22 cellular contexts compared by ENCODE assay signal in genomic region chr12:105878964-105879363, GRCh38.
"Had no signal": no experiment of that assay in that cellular context is flagged by ENCODE, and none has a peak within 500 bp of the region (broad histone marks: within the 10 kb centered on the region; RNA-seq: fewer than 3 reads in every experiment).

No MANE protein-coding gene starts in this region.

- H3K36me3 ChIP-seq: adrenal gland, ascending aorta, brain microvascular endothelial cell, left lung, neutrophil, upper lobe of left lung had no signal

- DNase-seq: activated CD4-positive, alpha-beta T cell treated with anti-CD3 and anti-CD28 coated beads, Interleukin-2, amount 10 ng/mL, durations not matched to agents 7 days and 5 days; activated CD4-positive, CD25-positive, alpha-beta regulatory T cell treated with anti-CD3 and anti-CD28 coated beads, Interleukin-2, amount 50 U/mL, for 72 hours; activated CD8-positive, alpha-beta memory T cell treated with anti-CD3 and anti-CD28 coated beads, Interleukin-2, amount 10 ng/mL, durations not matched to agents 7 days and 5 days; activated CD8-positive, alpha-beta T cell treated with anti-CD3 and anti-CD28 coated beads for 36 hours; activated T-cell treated with anti-CD3 and anti-CD28 coated beads for 4 hours; adrenal gland; brain microvascular endothelial cell; left lung; natural killer cell; right cardiac atrium; stimulated activated CD4-positive, alpha-beta T cell treated with anti-CD3 and anti-CD28 coated beads, Interleukin-4, amount 100 ng/mL, for 4 hours; stimulated activated naive CD8-positive, alpha-beta T cell treated with anti-CD3 and anti-CD28 coated beads, Interleukin-15, Interleukin-2, amounts not matched to agents 100 U/mL and 50 U/mL, for 24 hours; T-cell; upper lobe of left lung had no signal

- H3K27ac Mint-ChIP-seq: activated CD4-positive, alpha-beta T cell treated with anti-CD3 and anti-CD28 coated beads, Interleukin-2, amount 10 ng/mL, durations not matched to agents 7 days and 5 days; activated CD8-positive, alpha-beta memory T cell treated with anti-CD3 and anti-CD28 coated beads, Interleukin-2, amount 10 ng/mL, durations not matched to agents 7 days and 5 days; activated CD8-positive, alpha-beta T cell treated with anti-CD3 and anti-CD28 coated beads for 36 hours; activated naive CD8-positive, alpha-beta T cell; natural killer cell; T-cell; T-helper 2 cell treated with Interferon-gamma antibody and Interleukin-4, amounts not matched to agents 5 μg/mL and 100 μg/mL, for 36 hours had no signal

- H3K36me3 Mint-ChIP-seq: activated CD8-positive, alpha-beta memory T cell treated with anti-CD3 and anti-CD28 coated beads, Interleukin-2, amount 10 ng/mL, durations not matched to agents 7 days and 5 days; activated naive CD8-positive, alpha-beta T cell; natural killer cell; T-cell had no signal

- H3K4me3 Mint-ChIP-seq: activated CD4-positive, alpha-beta T cell treated with anti-CD3 and anti-CD28 coated beads, Interleukin-2, amount 10 ng/mL, durations not matched to agents 7 days and 5 days; activated CD8-positive, alpha-beta memory T cell treated with anti-CD3 and anti-CD28 coated beads, Interleukin-2, amount 10 ng/mL, durations not matched to agents 7 days and 5 days; activated CD8-positive, alpha-beta T cell treated with anti-CD3 and anti-CD28 coated beads for 36 hours; activated naive CD8-positive, alpha-beta T cell; central memory CD8-positive, alpha-beta T cell; natural killer cell; T-cell; T-helper 2 cell treated with Interferon-gamma antibody and Interleukin-4, amounts not matched to agents 5 μg/mL and 100 μg/mL, for 36 hours had no signal

- H3K4me1 ChIP-seq: adrenal gland, left lung, parathyroid adenoma, upper lobe of left lung had no signal

- H3K4me1 Mint-ChIP-seq: activated CD4-positive, alpha-beta T cell treated with anti-CD3 and anti-CD28 coated beads, Interleukin-2, amount 10 ng/mL, durations not matched to agents 7 days and 5 days; activated CD8-positive, alpha-beta memory T cell treated with anti-CD3 and anti-CD28 coated beads, Interleukin-2, amount 10 ng/mL, durations not matched to agents 7 days and 5 days; central memory CD8-positive, alpha-beta T cell; natural killer cell; T-cell had no signal

- H2AFZ ChIP-seq: parathyroid adenoma had no signal

- H3K27me3 ChIP-seq: adrenal gland, ascending aorta, brain microvascular endothelial cell, left lung, neutrophil, upper lobe of left lung had no signal

- H3K4me3 ChIP-seq: adrenal gland, ascending aorta, left lung, lung, upper lobe of left lung had no signal

- H3K27me3 Mint-ChIP-seq: activated CD4-positive, alpha-beta T cell treated with anti-CD3 and anti-CD28 coated beads, Interleukin-2, amount 10 ng/mL, durations not matched to agents 7 days and 5 days; activated naive CD8-positive, alpha-beta T cell; central memory CD8-positive, alpha-beta T cell had no signal

- H3K79me2 ChIP-seq: parathyroid adenoma had no signal

- H3K9me3 ChIP-seq: adrenal gland, ascending aorta, left lung, neutrophil, upper lobe of left lung had no signal

- ATAC-seq: activated CD8-positive, alpha-beta memory T cell treated with anti-CD3 and anti-CD28 coated beads, Interleukin-2, amount 10 ng/mL, durations not matched to agents 7 days and 5 days; activated CD8-positive, alpha-beta T cell treated with anti-CD3 and anti-CD28 coated beads for 36 hours; left lung; natural killer cell; right cardiac atrium; stimulated activated naive CD8-positive, alpha-beta T cell treated with anti-CD3 and anti-CD28 coated beads, Interleukin-15, Interleukin-2, amounts not matched to agents 100 U/mL and 50 U/mL, for 24 hours; T-cell had no signal

- H3K9me3 Mint-ChIP-seq: activated CD4-positive, alpha-beta T cell treated with anti-CD3 and anti-CD28 coated beads, Interleukin-2, amount 10 ng/mL, durations not matched to agents 7 days and 5 days; activated CD8-positive, alpha-beta T cell treated with anti-CD3 and anti-CD28 coated beads for 36 hours; central memory CD8-positive, alpha-beta T cell; T-helper 2 cell treated with Interferon-gamma antibody and Interleukin-4, amounts not matched to agents 5 μg/mL and 100 μg/mL, for 36 hours had no signal

- H3K27ac ChIP-seq: adrenal gland, ascending aorta, brain microvascular endothelial cell, left lung, neutrophil, parathyroid adenoma, upper lobe of left lung, VCaP had no signal
